Comparison of ENCODE assay signal across 21 cellular contexts in genomic region chr11:134949716-134950115, GRCh38.
DNase-seq lines count a peak whose midpoint lies in the region; ATAC-seq, FAIRE-seq and TF ChIP-seq lines count a peak whose summit lies in the region.
"Had no signal": no experiment of that assay in that cellular context is flagged by ENCODE, and none has a peak within 500 bp of the region (broad histone marks: within the 10 kb centered on the region; RNA-seq: fewer than 3 reads in every experiment).

No MANE protein-coding gene starts in this region.

- no peak overlapping the region for H3K27ac ChIP-seq in HUES6 (ENCODE audit: low read depth, low read length)
- peak overlapping the region; percentile 48 to 71 for H3K27ac ChIP-seq in breast epithelium
- peak overlapping the region; percentile 61 to 80 for H3K27ac ChIP-seq in aorta (ENCODE audit: low read depth in 1 of 2, low read length in 2 of 2)
- H3K27ac ChIP-seq in pancreas = no peak overlapping the region
- H3K27ac ChIP-seq: BLaER1 treated with 17β-estradiol and CSF1 and Interleukin-3, amounts not matched to agents 10 nM and 100 nM; HL-60; uterus had no signal

- WGBS in aorta, 2 donors = 14 to 15% methylated on average over 7 of the region's 7 CpGs
- 47 to 59% methylated on average over 7 of the region's 7 CpGs for WGBS in pancreas, 2 donors

- H3K9ac ChIP-seq in HUES6 (ENCODE audit: low read length) = peak overlapping the region; percentile 7
- H3K9ac ChIP-seq: BLaER1 treated with 17β-estradiol and CSF1 and Interleukin-3, amounts not matched to agents 10 nM and 100 nM had no signal

- ATAC-seq in aorta (ENCODE audit: low FRiP score) (no peak), pancreas (no peak), HG03175 (IDR thresholded peaks at IDR 0.05; ENCODE audit: unreplicated experiment) (no peak)
- ATAC-seq: K562, PC-3 had no signal

- no peaks in the 10 kb centered on the region for H3K9me3 ChIP-seq in HUES6 (ENCODE audit: control insufficient read depth, insufficient read depth, low read depth, low read length)
- no peaks in the 10 kb centered on the region for H3K9me3 ChIP-seq in breast epithelium
- H3K9me3 ChIP-seq in aorta (ENCODE audit: control insufficient read depth, low read length) = no peaks in the 10 kb centered on the region
- no peaks in the 10 kb centered on the region for H3K9me3 ChIP-seq in pancreas
- H3K9me3 ChIP-seq: BLaER1 treated with 17β-estradiol and CSF1 and Interleukin-3, amounts not matched to agents 10 nM and 100 nM; HAP-1; right atrium auricular region; uterus had no signal

- no peaks in the 10 kb centered on the region for H3K27me3 ChIP-seq in HUES6 (ENCODE audit: control insufficient read depth, insufficient read depth, low read length)
- no peaks in the 10 kb centered on the region for H3K27me3 ChIP-seq in breast epithelium
- no peaks in the 10 kb centered on the region for H3K27me3 ChIP-seq in aorta (ENCODE audit: control insufficient read depth in 1 of 2, insufficient read depth in 2 of 2, low read length in 1 of 2)
- H3K27me3 ChIP-seq in pancreas = no peaks in the 10 kb centered on the region
- H3K27me3 ChIP-seq: BLaER1 treated with 17β-estradiol and CSF1 and Interleukin-3, amounts not matched to agents 10 nM and 100 nM; right atrium auricular region; uterus had no signal

- intact Hi-C loops in breast epithelium (cut with DNase I; ENCODE audit: low total_unique reads) = no loop called here
- intact Hi-C loops in aorta (cut with DNase I) = loop anchor here in 1 of 2 donors (5.0 kb wide), 1 partner anchor 32 kb away; no protein-coding TSS in a partner anchor
- intact Hi-C loops in pancreas (cut with DNase I) = no loop called here

- DNase-seq in breast epithelium (ENCODE audit: low spot score in 2 of 2) (no peak), left kidney (ENCODE audit: low read depth, low spot score) (peak; percentile 40), aorta (no peak), pancreas (no peak), 8988T (no peak)
- DNase-seq: activated CD4-positive, alpha-beta T cell treated with anti-CD3 and anti-CD28 coated beads for 1 hour; effector memory CD4-positive, alpha-beta T cell; kidney; NCI-H1105 treated with DMSO at 0.1 percent for 48 hours; NCI-H82; stimulated activated naive CD4-positive, alpha-beta T cell treated with Interleukin-2 at 50 U/mL for 16 hours; uterus had no signal

- H3K4me3 ChIP-seq in HUES6 (ENCODE audit: low read depth, low read length) = no peak overlapping the region
- no peak overlapping the region for H3K4me3 ChIP-seq in breast epithelium
- H3K4me3 ChIP-seq in aorta (ENCODE audit: low read length in 2 of 2) = no peak overlapping the region
- no peak overlapping the region for H3K4me3 ChIP-seq in pancreas
- H3K4me3 ChIP-seq: BLaER1 treated with 17β-estradiol and CSF1 and Interleukin-3, amounts not matched to agents 10 nM and 100 nM; HAP-1; K562; right atrium auricular region; uterus had no signal

- no peak for FAIRE-seq in pancreas (lab: Jason Lieb, UNC)
- FAIRE-seq: D721Med, K562, kidney had no signal

- H3K36me3 ChIP-seq in HUES6 (ENCODE audit: control insufficient read depth, insufficient read depth, low read length) = no peaks in the 10 kb centered on the region
- no peaks in the 10 kb centered on the region for H3K36me3 ChIP-seq in breast epithelium
- no peaks in the 10 kb centered on the region for H3K36me3 ChIP-seq in aorta (ENCODE audit: control insufficient read depth in 1 of 2, insufficient read depth in 2 of 2, low read length in 1 of 2)
- no peaks in the 10 kb centered on the region for H3K36me3 ChIP-seq in pancreas
- H3K36me3 ChIP-seq: BLaER1 treated with 17β-estradiol and CSF1 and Interleukin-3, amounts not matched to agents 10 nM and 100 nM; HAP-1; right atrium auricular region; uterus had no signal

- TF ChIP-seq CTCF in breast epithelium (IDR thresholded peaks at IDR 0.05) (no peak), pancreas (IDR thresholded peaks at IDR 0.05) (no peak)

- TF ChIP-seq POLR2A in breast epithelium (IDR thresholded peaks at IDR 0.05) = no peak

- H3K4me1 ChIP-seq in HUES6 (ENCODE audit: control insufficient read depth, insufficient read depth, low read length) (peaks cover 30% of the 10 kb centered on the region), breast epithelium (peaks cover 0 to 3% of the 10 kb centered on the region in 2 donors), aorta (ENCODE audit: control insufficient read depth in 1 of 2, insufficient read depth in 2 of 2, low read length in 2 of 2) (peaks cover 2 to 11% of the 10 kb centered on the region in 2 donors), pancreas (no peaks in the 10 kb centered on the region)
- H3K4me1 ChIP-seq: BLaER1 treated with 17β-estradiol and CSF1 and Interleukin-3, amounts not matched to agents 10 nM and 100 nM; uterus had no signal

Comparison
In these comparisons a context has a peak if more than half of its experiments do, and no peak if none do; other contexts are left out.
1. H3K27ac ChIP-seq: peak in breast epithelium (2 of 2) and aorta (2 of 2); none in HUES6 (single experiment) and pancreas (0 of 4).